In genomic region chr11:66857234-66857926, GRCh38 we compare ENCODE assay signal across 8 cellular contexts. TPM values are rescaled to one million over a fixed set of nuclear protein-coding genes. Genes with fewer than 3 reads are reported as not detected.
DNase-seq lines count a peak whose midpoint lies in the region; ATAC-seq and TF ChIP-seq lines count a peak whose summit lies in the region.

No MANE protein-coding gene starts in this region.

- intact Hi-C loops in Caco-2 (cut with micrococcal nuclease; ENCODE audit: unreplicated experiment), result no loop called here
- intact Hi-C loops in body of pancreas (cut with DNase I), result no loop called here

- TF ChIP-seq POLR2A in body of pancreas (IDR thresholded peaks at IDR 0.05), result no peak

- no peak for TF ChIP-seq CTCF in Caco-2 (IDR thresholded peaks at IDR 0.05; ENCODE audit: insufficient read depth in 1 of 2, low read depth in 1 of 2, low read length in 1 of 2, severe bottlenecking in 1 of 2, unreplicated experiment in 1 of 2)
- no peak for TF ChIP-seq CTCF in astrocyte of the spinal cord (IDR thresholded peaks at IDR 0.05; ENCODE audit: low read depth, low read length)
- no peak for TF ChIP-seq CTCF in mesothelial cell of epicardium (IDR thresholded peaks at IDR 0.05; ENCODE audit: unreplicated experiment)
- TF ChIP-seq CTCF in body of pancreas (IDR thresholded peaks at IDR 0.05), result no peak

- H3K27ac Mint-ChIP-seq in Caco-2 (ENCODE audit: unreplicated experiment) (peak overlapping the region; percentile 77), mesothelial cell of epicardium (peak overlapping the region; percentile 12)

- H3K9me3 ChIP-seq in Caco-2 (no peaks in the 10 kb centered on the region), body of pancreas (no peaks in the 10 kb centered on the region)

- ATAC-seq in GM18517 (IDR thresholded peaks at IDR 0.05; ENCODE audit: unreplicated experiment) (no peak), body of pancreas (no peak)

- H3K4me1 Mint-ChIP-seq in Caco-2 (ENCODE audit: low read depth, unreplicated experiment) (peaks cover 8% of the 10 kb centered on the region), mesothelial cell of epicardium (peaks cover 6% of the 10 kb centered on the region)

- POLR2A ChIA-PET in Caco-2 (lab: Charles Lee), result no interaction called here

- in situ Hi-C loops in astrocyte of the spinal cord (cut with HindIII; ENCODE audit: low sequenced_read_pairs), result no loop called here

- CTCF ChIA-PET in Caco-2 (lab: Charles Lee), result interaction anchor here (2.2 kb wide), 1 partner anchor 10 kb away, joined by 6 read pairs; no protein-coding TSS in a partner anchor

- H3K36me3 ChIP-seq in Caco-2 (ENCODE audit: control insufficient read depth, insufficient read depth, low read length), result no peaks in the 10 kb centered on the region
- H3K36me3 ChIP-seq in body of pancreas (replicated peaks in 1 of 2; ENCODE audit: insufficient read depth in 1 of 2, low read depth in 2 of 2), result no peaks in the 10 kb centered on the region

- no peaks in the 10 kb centered on the region for H3K27me3 Mint-ChIP-seq in Caco-2 (ENCODE audit: insufficient read depth, unreplicated experiment)
- no peaks in the 10 kb centered on the region for H3K27me3 Mint-ChIP-seq in mesothelial cell of epicardium (ENCODE audit: low read depth)

- WGBS in body of pancreas, 2 donors, result 40 to 88% methylated on average over 7 to 35 of the region's 47 CpGs

- DNase-seq in Caco-2, result no peak
- peak; percentile 26 for DNase-seq in HT-29 (ENCODE audit: low spot score)
- DNase-seq in astrocyte of the spinal cord (ENCODE audit: low read depth, low spot score), result no peak
- DNase-seq in mesothelial cell of epicardium (ENCODE audit: low spot score in 2 of 2, unreplicated experiment in 2 of 2), result no peak
- no peak for DNase-seq in stimulated activated CD8-positive, alpha-beta memory T cell treated with anti-CD3 and anti-CD28 coated beads, Interleukin-4, amount 100 ng/mL, for 48 hours
- DNase-seq in body of pancreas, result no peak
- DNase-seq in mesenteric fat pad (ENCODE audit: low spot score), result no peak

- H3K36me3 Mint-ChIP-seq in Caco-2 (ENCODE audit: insufficient read depth, unreplicated experiment), result peaks cover 38% of the 10 kb centered on the region
- no peaks in the 10 kb centered on the region for H3K36me3 Mint-ChIP-seq in mesothelial cell of epicardium

- H3K27ac ChIP-seq in body of pancreas, result no peak overlapping the region

- peak overlapping the region; percentile 94 for H3K4me3 ChIP-seq in Caco-2 (ENCODE audit: low read depth, low read length)
- peak overlapping the region; percentile 68 for H3K4me3 ChIP-seq in astrocyte of the spinal cord (ENCODE audit: low read depth, low read length)
- no peak overlapping the region for H3K4me3 ChIP-seq in body of pancreas

- peak overlapping the region; percentile 88 for H3K4me3 Mint-ChIP-seq in Caco-2 (ENCODE audit: unreplicated experiment)
- peak overlapping the region; percentile 68 for H3K4me3 Mint-ChIP-seq in mesothelial cell of epicardium

- BruUV-seq in Caco-2 (replicated peaks; lab: Mats Ljungman, UMichigan), result TSS peak; percentile 26

- peaks cover 9% of the 10 kb centered on the region for H3K4me1 ChIP-seq in Caco-2
- peaks cover 9% of the 10 kb centered on the region for H3K4me1 ChIP-seq in body of pancreas

- no peaks in the 10 kb centered on the region for H3K27me3 ChIP-seq in Caco-2 (replicated peaks; ENCODE audit: control insufficient read depth, insufficient read depth, low read length)
- H3K27me3 ChIP-seq in body of pancreas, result no peaks in the 10 kb centered on the region

- H3K9me3 Mint-ChIP-seq in Caco-2 (ENCODE audit: unreplicated experiment), result no peaks in the 10 kb centered on the region
- H3K9me3 Mint-ChIP-seq in mesothelial cell of epicardium, result no peaks in the 10 kb centered on the region

RNA-seq across cellular contexts. Expression of gene LRFN4, which starts 0.5 kb away (rescaled TPM):
- total RNA-seq in Caco-2 (2022) (14.1 and 17.3 TPM in 2 replicates), mesothelial cell of epicardium (26.6 to 28.1 TPM (median 27.5 TPM) in 3 replicates), body of pancreas (1 to 10 TPM; 2.3 to 3.0 TPM), mesenteric fat pad (25.6 TPM)
- 122 and 124 TPM in 2 replicates for total RNA-seq in HT-29 (2014; rRNA removed; shearing (Covaris generic))

RNA-seq across cellular contexts. Expression of gene RCE1, which starts 14.1 kb away (rescaled TPM):
- total RNA-seq in Caco-2 (2022) (57.6 and 60.7 TPM in 2 replicates), mesothelial cell of epicardium (27.0 to 27.8 TPM (median 27.2 TPM) in 3 replicates), body of pancreas (10 to 100 TPM; 14.3 to 18.8 TPM), mesenteric fat pad (14.1 TPM)
- 122 and 138 TPM in 2 replicates for total RNA-seq in HT-29 (2014; rRNA removed; shearing (Covaris generic))

Comparison
In these comparisons a context has a peak if more than half of its experiments do, and no peak if none do; other contexts are left out.
1. H3K4me3 ChIP-seq: peak in Caco-2 (single experiment) and astrocyte of the spinal cord (single experiment); none in body of pancreas (0 of 2).